ENCODE assay signal across 9 cellular contexts in genomic region chr20:45358282-45359068, GRCh38. TPM values are rescaled to one million over a fixed set of nuclear protein-coding genes. Genes with fewer than 3 reads are reported as not detected.
A peak's percentile ranks its signal among the peaks of the same experiment; 100 is the strongest.
DNase-seq lines count a peak whose midpoint lies in the region; ATAC-seq and TF ChIP-seq lines count a peak whose summit lies in the region.
"Had no signal": no experiment of that assay in that cellular context is flagged by ENCODE, and none has a peak within 500 bp of the region (broad histone marks: within the 10 kb centered on the region; RNA-seq: fewer than 3 reads in every experiment).

No MANE protein-coding gene starts in this region.

- ATAC-seq in GM19463 (IDR thresholded peaks at IDR 0.05; ENCODE audit: unreplicated experiment): no peak

- no peaks in the 10 kb centered on the region for H3K27me3 ChIP-seq in liver (ENCODE audit: control insufficient read depth in 4 of 4, insufficient read depth in 4 of 4, low read length in 3 of 4)
- no peaks in the 10 kb centered on the region for H3K27me3 ChIP-seq in tibial nerve

- peak; percentile 13 for DNase-seq in NOMO-1 treated with DMSO at 0.1 percent for 48 hours (lab: John Stamatoyannopoulos, UW; ENCODE audit: unreplicated experiment)
- no peak for DNase-seq in NOMO-1 (lab: John Stamatoyannopoulos, UW; ENCODE audit: unreplicated experiment in 2 of 2)
- DNase-seq in caudate nucleus (lab: John Stamatoyannopoulos, UW): peak in 38 of 61 donors; percentile 11 to 87 (median 32)
- peak; percentile 81 to 92 for DNase-seq in tibial nerve (ENCODE audit: low spot score in 2 of 2)
- no peak for DNase-seq in NCI-H1092 (lab: John Stamatoyannopoulos, UW)
- no peak for DNase-seq in NCI-H1417 (lab: John Stamatoyannopoulos, UW)
- DNase-seq: CD4-positive, CD25-positive, alpha-beta regulatory T cell had no signal

- 15% methylated on average over 10 of the region's 10 CpGs for WGBS in liver
- WGBS in tibial nerve, 2 donors: 11 to 19% methylated on average over 10 of the region's 10 CpGs

- peak overlapping the region in 1 of 2 donors; percentile 92 for H3K9ac ChIP-seq in liver (ENCODE audit: low read depth in 1 of 2, low read length in 2 of 2)

- peak overlapping the region; percentile 52 for H3K27ac ChIP-seq in caudate nucleus (ENCODE audit: low read depth, low read length)
- peak overlapping the region; percentile 98 for H3K27ac ChIP-seq in liver (ENCODE audit: low read depth in 1 of 2, low read length in 2 of 2)
- H3K27ac ChIP-seq in tibial nerve: peak overlapping the region; percentile 79 to 97 (median 88)

- TF ChIP-seq RAD21 in liver (IDR thresholded peaks at IDR 0.05): peak; percentile 41 to 44

- TF ChIP-seq CTCF in liver (IDR thresholded peaks at IDR 0.05; ENCODE audit: low read depth, low read length, missing input control) (no peak), tibial nerve (IDR thresholded peaks at IDR 0.05) (peak in 2 of 5 experiments; percentile 7 to 24)

- no peak for TF ChIP-seq POLR2A in tibial nerve (IDR thresholded peaks at IDR 0.05)

- TF ChIP-seq EP300 in tibial nerve (IDR thresholded peaks at IDR 0.05): peak; percentile 81 to 88

- no peak overlapping the region for H3K4me3 ChIP-seq in liver (ENCODE audit: low read depth in 1 of 3, low read length in 3 of 3)
- no peak overlapping the region for H3K4me3 ChIP-seq in tibial nerve

- H3K9me3 ChIP-seq in liver (ENCODE audit: control insufficient read depth in 4 of 4, low read length in 3 of 4) (no peaks in the 10 kb centered on the region), tibial nerve (no peaks in the 10 kb centered on the region)

- H3K4me1 ChIP-seq in liver (ENCODE audit: control insufficient read depth in 4 of 4, insufficient read depth in 4 of 4, low read length in 3 of 4): peaks cover 16 to 45% (median 31%) of the 10 kb centered on the region in 4 donors
- peaks cover 2 to 60% (median 28%) of the 10 kb centered on the region in 4 donors for H3K4me1 ChIP-seq in tibial nerve

- H3K36me3 ChIP-seq in liver (ENCODE audit: control insufficient read depth in 4 of 4, insufficient read depth in 3 of 4, low read depth in 1 of 4, low read length in 3 of 4): no peaks in the 10 kb centered on the region
- H3K36me3 ChIP-seq in tibial nerve: no peaks in the 10 kb centered on the region

TF ChIP-seq in liver, 16 proteins besides CTCF, POLR2A, EP300 and RAD21:
- peak; percentile 77 for TF ChIP-seq HNF4G (IDR thresholded peaks at IDR 0.05)
- TF ChIP-seq ZBTB33 (IDR thresholded peaks at IDR 0.05): peak; percentile 80
- TF ChIP-seq SP1 (IDR thresholded peaks at IDR 0.05): peak; percentile 80
- TF ChIP-seq FOXA2 (IDR thresholded peaks at IDR 0.05): peak; percentile 67
- no peak for TF ChIP-seq YY1 (IDR thresholded peaks at IDR 0.05)
- TF ChIP-seq MAX (IDR thresholded peaks at IDR 0.05): peak; percentile 93
- peak; percentile 62 to 93 for TF ChIP-seq RXRA (IDR thresholded peaks at IDR 0.05)
- TF ChIP-seq ATF3 (IDR thresholded peaks at IDR 0.05): peak; percentile 78
- peak; percentile 85 to 93 for TF ChIP-seq EGR1 (IDR thresholded peaks at IDR 0.05; ENCODE audit: low read depth in 2 of 2)
- peak; percentile 61 for TF ChIP-seq NR2F2 (IDR thresholded peaks at IDR 0.05)
- TF ChIP-seq GABPA (IDR thresholded peaks at IDR 0.05 in 1 of 2, conservative IDR thresholded peaks at IDR 0.05 in 1 of 2): peak in 1 of 2 donors; percentile 63
- peak; percentile 73 for TF ChIP-seq FOXA1 (IDR thresholded peaks at IDR 0.05)
- peak; percentile 90 for TF ChIP-seq TAF1 (conservative IDR thresholded peaks at IDR 0.05)
- TF ChIP-seq HNF4A (conservative IDR thresholded peaks at IDR 0.05): peak; percentile 90 to 94
- peak; percentile 74 for TF ChIP-seq REST (IDR thresholded peaks at IDR 0.05)
- peak; percentile 50 to 92 for TF ChIP-seq JUND (IDR thresholded peaks at IDR 0.05)

RNA-seq across cellular contexts. Expression of gene SYS1, which starts 4.5 kb away (rescaled TPM):
- total RNA-seq in liver: 10 to 100 TPM; 15.0 to 29.0 TPM
- 10 to 100 TPM; 27.2 to 37.8 TPM for polyA plus RNA-seq in liver
- total RNA-seq in tibial nerve: 10 to 100 TPM; 19.2 to 35.6 (median 25.2) TPM

RNA-seq across cellular contexts. Expression of gene SDC4, which starts 10.3 kb away (rescaled TPM):
- 100 to 1,000 TPM in 1 of 2 donors, 10 to 100 TPM in 1; 54.4 to 147 TPM for total RNA-seq in liver
- 10 to 100 TPM; 80.6 to 86.5 TPM for polyA plus RNA-seq in liver
- total RNA-seq in tibial nerve: 10 to 100 TPM; 41.2 to 72.5 (median 63.4) TPM

RNA-seq across cellular contexts. Expression of gene TP53TG5, which starts 19.6 kb away (rescaled TPM):
- total RNA-seq in liver (not detected), tibial nerve (not detected)
- not detected for polyA plus RNA-seq in liver
- total RNA-seq: CD4-positive, CD25-positive, alpha-beta regulatory T cell had no signal

RNA-seq across cellular contexts. Expression of gene DBNDD2, which starts 49.6 kb away (rescaled TPM):
- total RNA-seq in liver: 1 to 10 TPM; 2.1 to 3.2 TPM
- polyA plus RNA-seq in liver: 1 to 10 TPM; 2.2 to 4.6 TPM
- total RNA-seq in tibial nerve: 10 to 100 TPM; 36.3 to 63.3 (median 51.1) TPM

RNA-seq across cellular contexts. Expression of gene MATN4, which starts 50.4 kb away (rescaled TPM):
- total RNA-seq in liver (not detected), tibial nerve (not detected)
- polyA plus RNA-seq in liver: under 1 TPM in 1 of 2 donors, not detected in 1; 0.05 TPM
- total RNA-seq: CD4-positive, CD25-positive, alpha-beta regulatory T cell had no signal

Comparison
In these comparisons a context has a peak if more than half of its experiments do, and no peak if none do; other contexts are left out.
1. DNase-seq: peak in NOMO-1 treated with DMSO at 0.1 percent for 48 hours (single experiment), caudate nucleus (38 of 61) and tibial nerve (2 of 2); none in NOMO-1 (0 of 2), NCI-H1092 (single experiment) and NCI-H1417 (0 of 3).
2. Peak in every context shown above with its lines, with median percentiles within 50 percentile points of each other: H3K27ac ChIP-seq.